Comparison of ENCODE assay signal across 8 cellular contexts in genomic region chr15:91522609-91523332, GRCh38.
A peak's percentile ranks its signal among the peaks of the same experiment; 100 is the strongest.
DNase-seq lines count a peak whose midpoint lies in the region; ATAC-seq and TF ChIP-seq lines count a peak whose summit lies in the region.

No MANE protein-coding gene starts in this region.

- ATAC-seq in Right ventricle myocardium inferior = peak; percentile 34
- ATAC-seq in sciatic nerve = no peak
- no peak for ATAC-seq in HG02588 (IDR thresholded peaks at IDR 0.05; ENCODE audit: unreplicated experiment)

- H3K27me3 ChIP-seq in right atrium auricular region = no peaks in the 10 kb centered on the region

- no peaks in the 10 kb centered on the region for H3K9me3 ChIP-seq in right atrium auricular region

- peak in 1 of 2 donors; percentile 58 for TF ChIP-seq CTCF in right atrium auricular region (IDR thresholded peaks at IDR 0.05)

- H3K4me1 ChIP-seq in right atrium auricular region = peaks cover 0 to 10% of the 10 kb centered on the region in 2 donors

- H3K36me3 ChIP-seq in right atrium auricular region = no peaks in the 10 kb centered on the region

- H3K27ac ChIP-seq in right atrium auricular region = no peak overlapping the region

- DNase-seq in Right ventricle myocardium inferior (ENCODE audit: missing footprints) = no peak
- no peak for DNase-seq in right atrium auricular region (ENCODE audit: low spot score)
- peak; percentile 13 for DNase-seq in SW480 (ENCODE audit: low spot score)
- DNase-seq in head of caudate nucleus = peak in 29 of 42 donors; percentile 3 to 78 (median 38)
- DNase-seq in sciatic nerve (ENCODE audit: low spot score) = no peak
- no peak for DNase-seq in NCI-H1436 treated with DMSO at 0.1 percent for 48 hours (lab: John Stamatoyannopoulos, UW)
- DNase-seq in DMS153 (lab: John Stamatoyannopoulos, UW) = no peak

- intact Hi-C loops in Right ventricle myocardium inferior (cut with DNase I) = loop anchor here (2.0 to 10.0 kb wide), 2 partner anchors 220 to 332 kb away; partner anchors contain the start of gene SLCO3A1
- intact Hi-C loops in head of caudate nucleus (cut with DNase I) = loop anchor here (2.0 kb wide), 1 partner anchor 220 kb away; no protein-coding TSS in a partner anchor
- intact Hi-C loops in sciatic nerve (cut with DNase I) = no loop called here

- no peak overlapping the region for H3K4me3 ChIP-seq in right atrium auricular region

Comparison
In these comparisons a context has a peak if more than half of its experiments do, and no peak if none do; other contexts are left out.
1. DNase-seq: peak in SW480 (single experiment) and head of caudate nucleus (29 of 42); none in Right ventricle myocardium inferior (single experiment), right atrium auricular region (single experiment), sciatic nerve (single experiment), NCI-H1436 treated with DMSO at 0.1 percent for 48 hours (single experiment) and DMS153 (single experiment).